ENCODE assay signal across 24 cellular contexts in genomic region chr1:52164604-52165003, GRCh38.
"Had no signal": no experiment of that assay in that cellular context is flagged by ENCODE, and none has a peak within 500 bp of the region (broad histone marks: within the 10 kb centered on the region; RNA-seq: fewer than 3 reads in every experiment).

No MANE protein-coding gene starts in this region.

- H3K4me3 ChIP-seq: ascending aorta, coronary artery, ovary, suprapubic skin, tibial nerve had no signal

- H3K27ac ChIP-seq: ascending aorta, coronary artery, neutrophil, ovary, suprapubic skin, tibial nerve had no signal

- H3K36me3 ChIP-seq: neutrophil, ovary, suprapubic skin, tibial nerve had no signal

- H3K4me1 ChIP-seq: ascending aorta, suprapubic skin, tibial nerve had no signal

- H3K4me1 Mint-ChIP-seq: immature natural killer cell; stimulated activated effector memory CD8-positive, alpha-beta T cell treated with anti-CD3 and anti-CD28 coated beads, Interleukin-12 subunit alpha, Interleukin-12 subunit beta, amount 100 ng/mL, for 72 hours had no signal

- H3K27me3 Mint-ChIP-seq: stimulated activated naive CD8-positive, alpha-beta T cell treated with anti-CD3 and anti-CD28 coated beads, Interleukin-15, amount 100 ng/mL, for 72 hours had no signal

- H3K9me3 Mint-ChIP-seq: activated naive CD4-positive, alpha-beta T cell treated with anti-CD3 and anti-CD28 coated beads, Interleukin-2, amount 50 U/mL, for 72 hours; stimulated activated effector memory CD8-positive, alpha-beta T cell treated with anti-CD3 and anti-CD28 coated beads, Interleukin-12 subunit alpha, Interleukin-12 subunit beta, amount 100 ng/mL, for 72 hours; stimulated activated naive CD8-positive, alpha-beta T cell treated with anti-CD3 and anti-CD28 coated beads, Interleukin-15, amount 100 ng/mL, for 72 hours had no signal

- H3K27ac Mint-ChIP-seq: activated CD8-positive, alpha-beta T cell treated with anti-CD3 and anti-CD28 coated beads, Interleukin-2, amount 10 ng/mL, durations not matched to agents 7 days and 5 days; activated naive CD4-positive, alpha-beta T cell treated with anti-CD3 and anti-CD28 coated beads, Interleukin-2, amount 50 U/mL, for 72 hours; immature natural killer cell; nephron; stimulated activated effector memory CD8-positive, alpha-beta T cell treated with anti-CD3 and anti-CD28 coated beads, Interleukin-12 subunit alpha, Interleukin-12 subunit beta, amount 100 ng/mL, for 72 hours; stimulated activated naive CD8-positive, alpha-beta T cell treated with anti-CD3 and anti-CD28 coated beads, Interleukin-15, amount 100 ng/mL, for 72 hours had no signal

- H3K4me3 Mint-ChIP-seq: activated CD8-positive, alpha-beta T cell treated with anti-CD3 and anti-CD28 coated beads, Interleukin-2, amount 10 ng/mL, durations not matched to agents 7 days and 5 days; immature natural killer cell; nephron; stimulated activated effector memory CD8-positive, alpha-beta T cell treated with anti-CD3 and anti-CD28 coated beads, Interleukin-12 subunit alpha, Interleukin-12 subunit beta, amount 100 ng/mL, for 72 hours; stimulated activated naive CD8-positive, alpha-beta T cell treated with anti-CD3 and anti-CD28 coated beads, Interleukin-15, amount 100 ng/mL, for 72 hours had no signal

- DNase-seq: activated CD4-positive, alpha-beta T cell treated with anti-CD3 and anti-CD28 coated beads for 1 hour; activated CD4-positive, alpha-beta T cell treated with anti-CD3 and anti-CD28 coated beads, Interleukin-2, amount 50 U/mL, for 1 hour; activated CD8-positive, alpha-beta T cell treated with anti-CD3 and anti-CD28 coated beads, Interleukin-2, amount 10 ng/mL, durations not matched to agents 7 days and 5 days; activated T-cell treated with anti-CD3 and anti-CD28 coated beads, Interleukin-2, amount 50 U/mL, for 1 hour; cerebellar nuclear complex; foreskin melanocyte; immature natural killer cell; left ventricle myocardium superior; mammary epithelial cell; midbrain; ovary; right cardiac atrium; stimulated activated CD4-positive, alpha-beta T cell treated with anti-CD3 and anti-CD28 coated beads, Interleukin-2, amount 100 ng/mL, for 24 hours; stimulated activated naive CD8-positive, alpha-beta T cell treated with anti-CD3 and anti-CD28 coated beads, Interleukin-15, amount 100 ng/mL, for 72 hours; T-helper 9 cell had no signal

- ATAC-seq: activated CD8-positive, alpha-beta T cell treated with anti-CD3 and anti-CD28 coated beads, Interleukin-2, amount 10 ng/mL, durations not matched to agents 7 days and 5 days; activated naive CD4-positive, alpha-beta T cell treated with anti-CD3 and anti-CD28 coated beads, Interleukin-2, amount 50 U/mL, for 72 hours; left ventricle myocardium superior; right cardiac atrium; stimulated activated effector memory CD8-positive, alpha-beta T cell treated with anti-CD3 and anti-CD28 coated beads, Interleukin-12 subunit alpha, Interleukin-12 subunit beta, amount 100 ng/mL, for 72 hours; stimulated activated naive CD8-positive, alpha-beta T cell treated with anti-CD3 and anti-CD28 coated beads, Interleukin-15, amount 100 ng/mL, for 72 hours had no signal

- H3K27me3 ChIP-seq: ascending aorta, neutrophil, ovary, suprapubic skin, tibial nerve had no signal

- H3K36me3 Mint-ChIP-seq: activated naive CD4-positive, alpha-beta T cell treated with anti-CD3 and anti-CD28 coated beads, Interleukin-2, amount 50 U/mL, for 72 hours; immature natural killer cell; stimulated activated effector memory CD8-positive, alpha-beta T cell treated with anti-CD3 and anti-CD28 coated beads, Interleukin-12 subunit alpha, Interleukin-12 subunit beta, amount 100 ng/mL, for 72 hours had no signal

- H3K9me3 ChIP-seq: ascending aorta, neutrophil, ovary, suprapubic skin, tibial nerve had no signal

- FAIRE-seq: urothelium cell line had no signal
